Comparison of ENCODE assay signal across 24 cellular contexts in genomic region chr5:135027318-135027698, GRCh38. TPM values are rescaled to one million over a fixed set of nuclear protein-coding genes. Genes with fewer than 3 reads are reported as not detected.
A peak's percentile ranks its signal among the peaks of the same experiment; 100 is the strongest.
DNase-seq lines count a peak whose midpoint lies in the region; ATAC-seq, FAIRE-seq and TF ChIP-seq lines count a peak whose summit lies in the region.
"Had no signal": no experiment of that assay in that cellular context is flagged by ENCODE, and none has a peak within 500 bp of the region (broad histone marks: within the 10 kb centered on the region; RNA-seq: fewer than 3 reads in every experiment).

No MANE protein-coding gene starts in this region.

- H3K27ac Mint-ChIP-seq in T-helper 2 cell treated with Interferon-gamma antibody and Interleukin-4, amounts not matched to agents 5 μg/mL and 100 μg/mL, for 36 hours = peak overlapping the region; percentile 60
- H3K27ac Mint-ChIP-seq in endodermal cell (no peak overlapping the region), mesothelial cell of epicardium (peak overlapping the region; percentile 88)
- H3K27ac Mint-ChIP-seq: activated CD8-positive, alpha-beta memory T cell treated with anti-CD3 and anti-CD28 coated beads, Interleukin-2, amount 10 ng/mL, durations not matched to agents 7 days and 5 days; activated T-helper 17 cell treated with anti-CD3 and anti-CD28 coated beads, Interleukin-2, amount 50 U/mL, for 72 hours; dendritic cell treated with granulocyte-macrophage colony-stimulating factor and Interleukin-4, amounts not matched to agents 40 ng/mL and 50 ng/mL, for 4 days had no signal

- TF ChIP-seq POLR2A in vagina (IDR thresholded peaks at IDR 0.05) = no peak

- H3K9me3 ChIP-seq in endodermal cell (ENCODE audit: control insufficient read depth, low read length) (no peaks in the 10 kb centered on the region), vagina (no peaks in the 10 kb centered on the region)
- H3K9me3 ChIP-seq: suprapubic skin had no signal

- no peak for ATAC-seq in HG03565 (IDR thresholded peaks at IDR 0.05; ENCODE audit: unreplicated experiment)
- ATAC-seq: activated CD8-positive, alpha-beta memory T cell treated with anti-CD3 and anti-CD28 coated beads, Interleukin-2, amount 10 ng/mL, durations not matched to agents 7 days and 5 days; activated T-helper 17 cell treated with anti-CD3 and anti-CD28 coated beads, Interleukin-2, amount 50 U/mL, for 72 hours; esophagus mucosa; naive thymus-derived CD4-positive, alpha-beta T cell had no signal

- DNase-seq in T-helper 2 cell treated with Interferon-gamma antibody and Interleukin-4, amounts not matched to agents 5 μg/mL and 100 μg/mL, for 36 hours (ENCODE audit: low spot score) = no peak
- no peak for DNase-seq in T-helper 2 cell
- peak; percentile 70 for DNase-seq in endodermal cell
- DNase-seq in mesothelial cell of epicardium (ENCODE audit: low spot score in 2 of 2, unreplicated experiment in 2 of 2) = no peak
- no peak for DNase-seq in vagina (ENCODE audit: extremely low spot score in 2 of 2)
- DNase-seq in RCC 7860 (ENCODE audit: low spot score) = no peak
- DNase-seq in epidermal melanocyte (ENCODE audit: insufficient read length, low spot score) = no peak
- DNase-seq: 8988T; activated CD4-positive, CD25-positive, alpha-beta regulatory T cell treated with anti-CD3 and anti-CD28 coated beads, Interleukin-2, amount 50 U/mL, for 72 hours; activated CD8-positive, alpha-beta memory T cell treated with anti-CD3 and anti-CD28 coated beads, Interleukin-2, amount 10 ng/mL, durations not matched to agents 7 days and 5 days; MM.1S; naive thymus-derived CD4-positive, alpha-beta T cell; NCI-H187; SIG-M5; stimulated activated CD4-positive, alpha-beta T cell treated with anti-CD3 and anti-CD28 coated beads, Interleukin-4, amount 100 ng/mL, for 24 hours had no signal

- H3K4me1 ChIP-seq in endodermal cell (ENCODE audit: control insufficient read depth, insufficient read depth, low read length) = no peaks in the 10 kb centered on the region
- H3K4me1 ChIP-seq in vagina = peaks cover 24% of the 10 kb centered on the region
- H3K4me1 ChIP-seq: BLaER1 had no signal

- H3K4me3 ChIP-seq in endodermal cell (ENCODE audit: low read length) (no peak overlapping the region), vagina (peak overlapping the region in 1 of 2 donors; percentile 57)
- H3K4me3 ChIP-seq: BLaER1, lung, suprapubic skin had no signal

- WGBS in endodermal cell (ENCODE audit: insufficient coverage in 1 of 2, insufficient read length in 1 of 2), 2 experiments = 26 to 29% methylated on average over 8 to 28 of the region's 28 CpGs

- H3K4me3 Mint-ChIP-seq in T-helper 2 cell treated with Interferon-gamma antibody and Interleukin-4, amounts not matched to agents 5 μg/mL and 100 μg/mL, for 36 hours = no peak overlapping the region
- peak overlapping the region; percentile 28 for H3K4me3 Mint-ChIP-seq in endodermal cell
- H3K4me3 Mint-ChIP-seq in mesothelial cell of epicardium = peak overlapping the region; percentile 57
- H3K4me3 Mint-ChIP-seq: activated CD8-positive, alpha-beta memory T cell treated with anti-CD3 and anti-CD28 coated beads, Interleukin-2, amount 10 ng/mL, durations not matched to agents 7 days and 5 days; activated T-helper 17 cell treated with anti-CD3 and anti-CD28 coated beads, Interleukin-2, amount 50 U/mL, for 72 hours; dendritic cell treated with granulocyte-macrophage colony-stimulating factor and Interleukin-4, amounts not matched to agents 40 ng/mL and 50 ng/mL, for 4 days had no signal

- no peak overlapping the region for H3K9ac ChIP-seq in endodermal cell (ENCODE audit: extremely low read depth, low read length, poor library complexity, severe bottlenecking)
- H3K9ac ChIP-seq: BLaER1 had no signal

- no peak for FAIRE-seq in RCC 7860 (lab: Jason Lieb, UNC)
- FAIRE-seq: bronchial epithelial cell, GM12891 had no signal

- intact Hi-C loops in vagina (cut with DNase I) = loop anchor here (10.0 kb wide), 1 partner anchor 743 kb away; no protein-coding TSS in a partner anchor

- H3K27ac ChIP-seq in endodermal cell (ENCODE audit: low read depth, low read length) (no peak overlapping the region), vagina (peak overlapping the region; percentile 95)
- H3K27ac ChIP-seq: BLaER1, suprapubic skin had no signal

- TF ChIP-seq CTCF in endodermal cell (conservative IDR thresholded peaks at IDR 0.05) (no peak), mesothelial cell of epicardium (IDR thresholded peaks at IDR 0.05; ENCODE audit: unreplicated experiment) (no peak), vagina (IDR thresholded peaks at IDR 0.05) (no peak)

- no peaks in the 10 kb centered on the region for H3K36me3 Mint-ChIP-seq in T-helper 2 cell treated with Interferon-gamma antibody and Interleukin-4, amounts not matched to agents 5 μg/mL and 100 μg/mL, for 36 hours (ENCODE audit: low read depth)
- H3K36me3 Mint-ChIP-seq in endodermal cell (ENCODE audit: low read depth) (no peaks in the 10 kb centered on the region), mesothelial cell of epicardium (peaks cover 6% of the 10 kb centered on the region)

- H3K27me3 Mint-ChIP-seq in T-helper 2 cell treated with Interferon-gamma antibody and Interleukin-4, amounts not matched to agents 5 μg/mL and 100 μg/mL, for 36 hours (ENCODE audit: low read depth) = peaks cover 62% of the 10 kb centered on the region
- peaks cover 97% of the 10 kb centered on the region for H3K27me3 Mint-ChIP-seq in endodermal cell (ENCODE audit: insufficient read depth)
- H3K27me3 Mint-ChIP-seq in mesothelial cell of epicardium (ENCODE audit: low read depth) = peaks cover 84% of the 10 kb centered on the region

- H3K9me3 Mint-ChIP-seq in T-helper 2 cell treated with Interferon-gamma antibody and Interleukin-4, amounts not matched to agents 5 μg/mL and 100 μg/mL, for 36 hours = peaks cover 4% of the 10 kb centered on the region
- H3K9me3 Mint-ChIP-seq in endodermal cell (no peaks in the 10 kb centered on the region), mesothelial cell of epicardium (no peaks in the 10 kb centered on the region)
- H3K9me3 Mint-ChIP-seq: activated T-helper 17 cell treated with anti-CD3 and anti-CD28 coated beads, Interleukin-2, amount 50 U/mL, for 72 hours; dendritic cell treated with granulocyte-macrophage colony-stimulating factor and Interleukin-4, amounts not matched to agents 40 ng/mL and 50 ng/mL, for 4 days had no signal

- H3K27me3 ChIP-seq in endodermal cell (ENCODE audit: control insufficient read depth, insufficient read depth, low read length, poor library complexity, severe bottlenecking) = peaks cover 81% of the 10 kb centered on the region
- peaks cover 17% of the 10 kb centered on the region for H3K27me3 ChIP-seq in vagina

- H3K36me3 ChIP-seq in endodermal cell (ENCODE audit: control insufficient read depth, insufficient read depth, low read length) (peaks cover 3% of the 10 kb centered on the region), vagina (no peaks in the 10 kb centered on the region)
- H3K36me3 ChIP-seq: BLaER1, suprapubic skin had no signal

- H3K4me1 Mint-ChIP-seq in T-helper 2 cell treated with Interferon-gamma antibody and Interleukin-4, amounts not matched to agents 5 μg/mL and 100 μg/mL, for 36 hours (ENCODE audit: low read depth) = peaks cover 20% of the 10 kb centered on the region
- H3K4me1 Mint-ChIP-seq in endodermal cell (peaks cover 25% of the 10 kb centered on the region), mesothelial cell of epicardium (peaks cover 22% of the 10 kb centered on the region)

RNA-seq across cellular contexts. Expression of gene PITX1, which starts 6.7 kb away (rescaled TPM):
- total RNA-seq in endodermal cell = 1 to 10 TPM; 1.3 to 2.4 TPM
- polyA plus RNA-seq in endodermal cell (2013, experiment 1 of 2) = 5.9 TPM
- 5.7 TPM for polyA plus RNA-seq in endodermal cell (2013, experiment 2 of 2)
- total RNA-seq in mesothelial cell of epicardium = 80.2 to 89.6 TPM (median 88.0 TPM) in 3 replicates
- 141 TPM for total RNA-seq in vagina
- total RNA-seq: activated T-helper 17 cell treated with anti-CD3 and anti-CD28 coated beads, Interleukin-2, amount 50 U/mL, for 72 hours had no signal
- polyA plus RNA-seq: naive thymus-derived CD4-positive, alpha-beta T cell had no signal

RNA-seq across cellular contexts. Expression of gene CATSPER3, which starts 59.6 kb away (rescaled TPM):
- total RNA-seq in endodermal cell = under 1 TPM; 0.64 to 0.68 TPM
- polyA plus RNA-seq in endodermal cell (2013, experiment 1 of 2) = 0.21 TPM
- polyA plus RNA-seq in endodermal cell (2013, experiment 2 of 2) = not detected
- total RNA-seq in mesothelial cell of epicardium = 1.1 to 1.5 TPM (median 1.4 TPM) in 3 replicates
- not detected for total RNA-seq in vagina

Comparison
In these comparisons a context has a peak if more than half of its experiments do, and no peak if none do; other contexts are left out.
1. RNA of gene PITX1, which starts 6.7 kb away (total RNA-seq): 141 TPM in vagina (single experiment) and 80.2 to 89.6 TPM in mesothelial cell of epicardium; 1.3 to 2.4 TPM in endodermal cell; every median in the first group is over 10 times any median in the second.